ENCODE assay signal across 24 cellular contexts in genomic region chr11:6554828-6555706, GRCh38.
"Had no signal": no experiment of that assay in that cellular context is flagged by ENCODE, and none has a peak within 500 bp of the region (broad histone marks: within the 10 kb centered on the region; RNA-seq: fewer than 3 reads in every experiment).

No MANE protein-coding gene starts in this region.

- H3K27me3 ChIP-seq: MG63 had no signal

- H2AFZ ChIP-seq: PC-9 had no signal

- H3K9me3 ChIP-seq: MG63 had no signal

- H3K27ac Mint-ChIP-seq: activated CD8-positive, alpha-beta T cell treated with anti-CD3 and anti-CD28 coated beads, Interleukin-2, amount 10 ng/mL, durations not matched to agents 7 days and 5 days; activated naive CD4-positive, alpha-beta T cell treated with anti-CD3 and anti-CD28 coated beads, Interleukin-2, amount 50 U/mL, for 24 hours; WTC11 had no signal

- H3K4me1 Mint-ChIP-seq: activated naive CD4-positive, alpha-beta T cell treated with anti-CD3 and anti-CD28 coated beads, Interleukin-2, amount 50 U/mL, for 24 hours; WTC11 had no signal

- H3K4me3 ChIP-seq: MG63, PC-9 had no signal

- DNase-seq: activated CD4-positive, alpha-beta T cell treated with anti-CD3 and anti-CD28 coated beads for 48 hours; activated CD4-positive, alpha-beta T cell treated with anti-CD3 and anti-CD28 coated beads, Interleukin-2, amount 50 U/mL, for 4 hours; activated CD4-positive, CD25-positive, alpha-beta regulatory T cell treated with anti-CD3 and anti-CD28 coated beads, Interleukin-2, amount 50 U/mL, for 72 hours; activated CD8-positive, alpha-beta memory T cell treated with anti-CD3 and anti-CD28 coated beads, Interleukin-2, amount 50 U/mL, for 48 hours; activated CD8-positive, alpha-beta T cell treated with anti-CD3 and anti-CD28 coated beads, Interleukin-2, amount 10 ng/mL, durations not matched to agents 7 days and 5 days; activated effector memory CD4-positive, alpha-beta T cell treated with Interleukin-2 at 50 U/mL for 16 hours; activated naive CD4-positive, alpha-beta T cell; activated T-cell treated with anti-CD3 and anti-CD28 coated beads, Interleukin-2, amount 50 U/mL, for 1 hour; aorta; central memory CD4-positive, alpha-beta T cell; MG63; MV-4-11; NCI-H1092 treated with DMSO at 0.1 percent for 48 hours; NCI-H1436; NCI-H187 treated with DMSO at 0.1 percent for 48 hours; NCI-H2081 treated with DMSO at 0.1 percent for 48 hours; NCI-H446; NCI-H524; PC-9; SHP77 treated with DMSO at 0.1 percent for 48 hours; T-helper 2 cell; T1000 had no signal

- H3K36me3 Mint-ChIP-seq: WTC11 had no signal

- H3K27me3 Mint-ChIP-seq: activated naive CD4-positive, alpha-beta T cell treated with anti-CD3 and anti-CD28 coated beads, Interleukin-2, amount 50 U/mL, for 24 hours had no signal

- H3K36me3 ChIP-seq: MG63 had no signal

- H3K27ac ChIP-seq: PC-9 had no signal

- H3K4me3 Mint-ChIP-seq: activated CD8-positive, alpha-beta T cell treated with anti-CD3 and anti-CD28 coated beads, Interleukin-2, amount 10 ng/mL, durations not matched to agents 7 days and 5 days; activated naive CD4-positive, alpha-beta T cell treated with anti-CD3 and anti-CD28 coated beads, Interleukin-2, amount 50 U/mL, for 24 hours; WTC11 had no signal

- H3K4me2 ChIP-seq: PC-9 had no signal

- H3K9me3 Mint-ChIP-seq: activated naive CD4-positive, alpha-beta T cell treated with anti-CD3 and anti-CD28 coated beads, Interleukin-2, amount 50 U/mL, for 24 hours; WTC11 had no signal
